ENCODE assay signal across 15 cellular contexts in the genomic region with DNA sequence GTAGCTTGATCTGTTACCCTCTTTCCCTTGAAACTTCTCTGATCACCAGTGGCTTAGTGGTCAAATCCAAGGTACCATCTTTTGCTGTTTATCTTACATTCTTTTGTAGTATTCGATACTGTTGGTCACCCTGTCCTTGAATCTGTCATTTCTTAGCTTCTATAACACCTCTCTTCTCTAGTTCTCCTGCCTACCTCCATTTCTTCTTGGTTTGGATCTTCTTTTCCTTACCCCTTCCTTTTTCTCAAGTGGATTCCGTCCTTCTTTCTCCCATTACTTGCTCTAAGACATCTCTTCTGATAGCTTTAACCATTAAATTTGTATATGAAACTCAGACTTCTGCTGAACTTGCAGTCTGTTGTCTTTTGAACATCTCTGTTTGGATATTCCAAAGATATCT. TPM values are rescaled to one million over a fixed set of nuclear protein-coding genes. Genes with fewer than 3 reads are reported as not detected.
DNase-seq lines count a peak whose midpoint lies in the region; ATAC-seq and TF ChIP-seq lines count a peak whose summit lies in the region.
"Had no signal": no experiment of that assay in that cellular context is flagged by ENCODE, and none has a peak within 500 bp of the region (broad histone marks: within the 10 kb centered on the region; RNA-seq: fewer than 3 reads in every experiment).

No MANE protein-coding gene starts in this region.

- H3K4me3 ChIP-seq in GM23338 = no peak overlapping the region
- H3K4me3 ChIP-seq in dorsolateral prefrontal cortex = peak overlapping the region in 32 of 59 donors; percentile 1 to 57 (median 18)

- no peak overlapping the region for H2AFZ ChIP-seq in GM23338

- DNase-seq in GM23338 (ENCODE audit: low spot score) = no peak
- no peak for DNase-seq in dorsolateral prefrontal cortex
- DNase-seq in substantia nigra (lab: John Stamatoyannopoulos, UW) = no peak
- no peak for DNase-seq in kidney glomerular epithelial cell (lab: John Stamatoyannopoulos, UW)
- DNase-seq in sciatic nerve (ENCODE audit: low spot score) = no peak
- DNase-seq: ACHN; CD4-positive, alpha-beta T cell; DMS79 treated with DMSO at 0.1 percent for 48 hours; GF-D8; H9; IMR-90; KG1 had no signal

- H3K79me2 ChIP-seq in GM23338 (replicated peaks; ENCODE audit: insufficient read depth) = peaks cover 100% of the 10 kb centered on the region

- no peak overlapping the region for H3K4me3 Mint-ChIP-seq in GM23338
- H3K4me3 Mint-ChIP-seq in brain = peak overlapping the region in 4 of 5 experiments; percentile 20 to 70 (median 55)
- H3K4me3 Mint-ChIP-seq: CD4-positive, alpha-beta T cell; H9 had no signal

- H3K27ac Mint-ChIP-seq in GM23338 = peak overlapping the region; percentile 65; the same call in 1 of the 2 replicates
- H3K27ac Mint-ChIP-seq in brain = peak overlapping the region in 4 of 5 experiments; percentile 5 to 66 (median 46)
- H3K27ac Mint-ChIP-seq: H9 had no signal

- H3K4me1 ChIP-seq in GM23338 (ENCODE audit: insufficient read depth) = peaks cover 3% of the 10 kb centered on the region

- intact Hi-C loops in dorsolateral prefrontal cortex (cut with DNase I) = no loop called here
- intact Hi-C loops in sciatic nerve (cut with DNase I) = no loop called here

- H3F3A ChIP-seq in GM23338 (replicated peaks; ENCODE audit: low read depth) = no peaks in the 10 kb centered on the region

- H3K9me3 Mint-ChIP-seq in GM23338 (no peaks in the 10 kb centered on the region), brain (peaks cover 0 to 26% (median 11%) of the 10 kb centered on the region in 5 experiments)
- H3K9me3 Mint-ChIP-seq: CD4-positive, alpha-beta T cell had no signal

- H3K27me3 ChIP-seq in GM23338 (ENCODE audit: insufficient read depth) = no peaks in the 10 kb centered on the region
- H3K27me3 ChIP-seq in dorsolateral prefrontal cortex = no peaks in the 10 kb centered on the region

- H3K27me3 Mint-ChIP-seq in GM23338 (ENCODE audit: insufficient read depth, low read depth, poor library complexity) (peaks cover 2% of the 10 kb centered on the region), brain (no peaks in the 10 kb centered on the region)
- H3K27me3 Mint-ChIP-seq: CD4-positive, alpha-beta T cell had no signal

- H4K20me1 ChIP-seq in GM23338 (replicated peaks; ENCODE audit: insufficient read depth) = peaks cover 41% of the 10 kb centered on the region

- H3K36me3 ChIP-seq in GM23338 (ENCODE audit: insufficient read depth) = no peaks in the 10 kb centered on the region

- H3K4me1 Mint-ChIP-seq in GM23338 (peaks cover 46% of the 10 kb centered on the region), brain (peaks cover 96% of the 10 kb centered on the region)

- ATAC-seq in GM23338 (no peak), sciatic nerve (no peak), HG03442 (IDR thresholded peaks at IDR 0.05; ENCODE audit: unreplicated experiment) (no peak)

- peaks cover 4% of the 10 kb centered on the region; the same call in 1 of the 3 replicates for H3K36me3 Mint-ChIP-seq in GM23338 (ENCODE audit: low read depth)
- H3K36me3 Mint-ChIP-seq in brain = peaks cover 91% of the 10 kb centered on the region

- H3K27ac ChIP-seq in GM23338 (ENCODE audit: low read depth) (no peak overlapping the region), dorsolateral prefrontal cortex (peak overlapping the region in 23 of 59 donors; percentile 1 to 67 (median 25)), substantia nigra (ENCODE audit: low read depth, low read length, poor library complexity, severe bottlenecking) (peak overlapping the region; percentile 31)
- H3K27ac ChIP-seq: C4-2B had no signal

- no peaks in the 10 kb centered on the region for H3K9me2 ChIP-seq in GM23338 (ENCODE audit: insufficient read depth)

- TF ChIP-seq CTCF in GM23338 (conservative IDR thresholded peaks at IDR 0.05; ENCODE audit: low read depth in 2 of 2) = no peak
- no peak for TF ChIP-seq CTCF in brain (conservative IDR thresholded peaks at IDR 0.05)
- no peak for TF ChIP-seq CTCF in dorsolateral prefrontal cortex (IDR thresholded peaks at IDR 0.05 in 54 of 56, conservative IDR thresholded peaks at IDR 0.05 in 2 of 56; ENCODE audit: low read depth in 1 of 56, partially characterized antibody in 56 of 56)

- no peak overlapping the region for H3K4me2 ChIP-seq in GM23338

TF ChIP-seq in GM23338, 12 proteins besides CTCF, POLR2A, EP300 and RAD21:
- TF ChIP-seq, protein P1, sequence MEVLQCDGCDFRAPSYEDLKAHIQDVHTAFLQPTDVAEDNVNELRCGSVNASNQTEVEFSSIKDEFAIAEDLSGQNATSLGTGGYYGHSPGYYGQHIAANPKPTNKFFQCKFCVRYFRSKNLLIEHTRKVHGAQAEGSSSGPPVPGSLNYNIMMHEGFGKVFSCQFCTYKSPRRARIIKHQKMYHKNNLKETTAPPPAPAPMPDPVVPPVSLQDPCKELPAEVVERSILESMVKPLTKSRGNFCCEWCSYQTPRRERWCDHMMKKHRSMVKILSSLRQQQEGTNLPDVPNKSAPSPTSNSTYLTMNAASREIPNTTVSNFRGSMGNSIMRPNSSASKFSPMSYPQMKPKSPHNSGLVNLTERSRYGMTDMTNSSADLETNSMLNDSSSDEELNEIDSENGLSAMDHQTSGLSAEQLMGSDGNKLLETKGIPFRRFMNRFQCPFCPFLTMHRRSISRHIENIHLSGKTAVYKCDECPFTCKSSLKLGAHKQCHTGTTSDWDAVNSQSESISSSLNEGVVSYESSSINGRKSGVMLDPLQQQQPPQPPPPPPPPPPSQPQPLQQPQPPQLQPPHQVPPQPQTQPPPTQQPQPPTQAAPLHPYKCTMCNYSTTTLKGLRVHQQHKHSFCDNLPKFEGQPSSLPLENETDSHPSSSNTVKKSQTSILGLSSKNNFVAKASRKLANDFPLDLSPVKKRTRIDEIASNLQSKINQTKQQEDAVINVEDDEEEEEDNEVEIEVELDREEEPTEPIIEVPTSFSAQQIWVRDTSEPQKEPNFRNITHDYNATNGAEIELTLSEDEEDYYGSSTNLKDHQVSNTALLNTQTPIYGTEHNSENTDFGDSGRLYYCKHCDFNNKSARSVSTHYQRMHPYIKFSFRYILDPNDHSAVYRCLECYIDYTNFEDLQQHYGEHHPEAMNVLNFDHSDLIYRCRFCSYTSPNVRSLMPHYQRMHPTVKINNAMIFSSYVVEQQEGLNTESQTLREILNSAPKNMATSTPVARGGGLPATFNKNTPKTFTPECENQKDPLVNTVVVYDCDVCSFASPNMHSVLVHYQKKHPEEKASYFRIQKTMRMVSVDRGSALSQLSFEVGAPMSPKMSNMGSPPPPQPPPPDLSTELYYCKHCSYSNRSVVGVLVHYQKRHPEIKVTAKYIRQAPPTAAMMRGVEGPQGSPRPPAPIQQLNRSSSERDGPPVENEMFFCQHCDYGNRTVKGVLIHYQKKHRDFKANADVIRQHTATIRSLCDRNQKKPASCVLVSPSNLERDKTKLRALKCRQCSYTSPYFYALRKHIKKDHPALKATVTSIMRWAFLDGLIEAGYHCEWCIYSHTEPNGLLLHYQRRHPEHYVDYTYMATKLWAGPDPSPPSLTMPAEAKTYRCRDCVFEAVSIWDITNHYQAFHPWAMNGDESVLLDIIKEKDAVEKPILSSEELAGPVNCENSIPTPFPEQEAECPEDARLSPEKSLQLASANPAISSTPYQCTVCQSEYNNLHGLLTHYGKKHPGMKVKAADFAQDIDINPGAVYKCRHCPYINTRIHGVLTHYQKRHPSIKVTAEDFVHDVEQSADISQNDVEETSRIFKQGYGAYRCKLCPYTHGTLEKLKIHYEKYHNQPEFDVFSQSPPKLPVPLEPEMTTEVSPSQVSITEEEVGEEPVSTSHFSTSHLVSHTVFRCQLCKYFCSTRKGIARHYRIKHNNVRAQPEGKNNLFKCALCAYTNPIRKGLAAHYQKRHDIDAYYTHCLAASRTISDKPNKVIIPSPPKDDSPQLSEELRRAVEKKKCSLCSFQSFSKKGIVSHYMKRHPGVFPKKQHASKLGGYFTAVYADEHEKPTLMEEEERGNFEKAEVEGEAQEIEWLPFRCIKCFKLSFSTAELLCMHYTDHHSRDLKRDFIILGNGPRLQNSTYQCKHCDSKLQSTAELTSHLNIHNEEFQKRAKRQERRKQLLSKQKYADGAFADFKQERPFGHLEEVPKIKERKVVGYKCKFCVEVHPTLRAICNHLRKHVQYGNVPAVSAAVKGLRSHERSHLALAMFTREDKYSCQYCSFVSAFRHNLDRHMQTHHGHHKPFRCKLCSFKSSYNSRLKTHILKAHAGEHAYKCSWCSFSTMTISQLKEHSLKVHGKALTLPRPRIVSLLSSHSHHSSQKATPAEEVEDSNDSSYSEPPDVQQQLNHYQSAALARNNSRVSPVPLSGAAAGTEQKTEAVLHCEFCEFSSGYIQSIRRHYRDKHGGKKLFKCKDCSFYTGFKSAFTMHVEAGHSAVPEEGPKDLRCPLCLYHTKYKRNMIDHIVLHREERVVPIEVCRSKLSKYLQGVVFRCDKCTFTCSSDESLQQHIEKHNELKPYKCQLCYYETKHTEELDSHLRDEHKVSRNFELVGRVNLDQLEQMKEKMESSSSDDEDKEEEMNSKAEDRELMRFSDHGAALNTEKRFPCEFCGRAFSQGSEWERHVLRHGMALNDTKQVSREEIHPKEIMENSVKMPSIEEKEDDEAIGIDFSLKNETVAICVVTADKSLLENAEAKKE (CRISPR knock-in tag; IDR thresholded peaks at IDR 0.05) = no peak
- TF ChIP-seq JUNB (IDR thresholded peaks at IDR 0.05; ENCODE audit: unreplicated experiment) (no peak), STAT1 (IDR thresholded peaks at IDR 0.05; ENCODE audit: unreplicated experiment) (no peak)

RNA-seq across cellular contexts. Expression of gene QKI, which starts 39.9 kb away (rescaled TPM):
- 150 and 159 TPM in 2 replicates for total RNA-seq in GM23338 (2014; rRNA removed; shearing (Covaris generic))
- polyA plus RNA-seq in GM23338 (2016; fragmentation: Nextera tagmentation; extraction: Ambion mirVana) (53.7 and 60.8 TPM in 2 replicates), brain (ENCODE audit: insufficient read depth, low read depth, low replicate concordance) (70.0 TPM)
- total RNA-seq in dorsolateral prefrontal cortex (1,000 to 10,000 TPM in 8 of 120 experiments, 100 to 1,000 TPM in 112; 292 to 1,535 (median 581) TPM), sciatic nerve (755 TPM)
